In the genomic region with DNA sequence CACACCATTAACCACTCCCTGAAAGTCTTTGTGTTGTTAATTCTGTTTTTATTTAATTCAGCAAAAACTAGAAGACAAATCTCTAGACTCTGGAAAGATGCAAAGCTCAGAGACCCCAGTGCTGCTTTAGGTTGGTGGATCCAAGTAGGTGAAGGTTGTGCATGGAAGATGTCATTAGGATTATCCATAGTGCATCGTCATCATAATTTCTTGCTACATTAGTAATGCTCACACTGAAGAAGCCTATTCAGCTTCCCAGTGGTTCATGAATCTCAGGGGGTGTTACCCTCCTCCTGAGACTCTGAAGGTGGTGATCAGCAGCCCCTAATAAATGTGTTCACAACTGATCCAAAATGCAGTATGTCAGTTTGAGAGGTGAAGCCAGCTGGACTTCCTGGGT, we compare ENCODE assay signal across 32 cellular contexts.
"Had no signal": no experiment of that assay in that cellular context is flagged by ENCODE, and none has a peak within 500 bp of the region (broad histone marks: within the 10 kb centered on the region; RNA-seq: fewer than 3 reads in every experiment).

No MANE protein-coding gene starts in this region.

- H3K27me3 ChIP-seq: ascending aorta, breast epithelium, cardiac muscle cell, colonic mucosa had no signal

- H3K36me3 ChIP-seq: ascending aorta, breast epithelium, cardiac muscle cell, colonic mucosa, esophagus squamous epithelium had no signal

- H3K4me3 ChIP-seq: ascending aorta, breast epithelium, cardiac muscle cell, colonic mucosa, esophagus squamous epithelium had no signal

- H3K36me3 Mint-ChIP-seq: activated naive CD4-positive, alpha-beta T cell treated with anti-CD3 and anti-CD28 coated beads, Interleukin-2, amount 10 ng/mL, durations not matched to agents 7 days and 5 days; activated naive CD4-positive, alpha-beta T cell treated with anti-CD3 and anti-CD28 coated beads, Interleukin-2, amount 50 U/mL, for 72 hours; activated naive CD8-positive, alpha-beta T cell treated with anti-CD3 and anti-CD28 coated beads, Interleukin-2, amount 10 ng/mL, durations not matched to agents 7 days and 5 days; brain; WTC11 had no signal

- DNase-seq: activated CD4-positive, alpha-beta memory T cell treated with anti-CD3 and anti-CD28 coated beads, Interleukin-2, amount 10 ng/mL, durations not matched to agents 7 days and 5 days; activated CD4-positive, alpha-beta T cell treated with anti-CD3 and anti-CD28 coated beads for 1 hour; activated CD4-positive, alpha-beta T cell treated with anti-CD3 and anti-CD28 coated beads for 4 hours; activated CD4-positive, alpha-beta T cell treated with anti-CD3 and anti-CD28 coated beads, Interleukin-2, amount 10 ng/mL, durations not matched to agents 7 days and 5 days; activated CD4-positive, alpha-beta T cell treated with anti-CD3 and anti-CD28 coated beads, Interleukin-2, amount 50 U/mL, for 4 hours; activated CD8-positive, alpha-beta memory T cell treated with anti-CD3 and anti-CD28 coated beads, Interleukin-2, amount 50 U/mL, for 48 hours; activated gamma-delta T cell; activated naive CD4-positive, alpha-beta T cell; activated naive CD4-positive, alpha-beta T cell treated with anti-CD3 and anti-CD28 coated beads, Interleukin-2, amount 10 ng/mL, durations not matched to agents 7 days and 5 days; activated naive CD8-positive, alpha-beta T cell treated with anti-CD3 and anti-CD28 coated beads, Interleukin-2, amount 10 ng/mL, durations not matched to agents 7 days and 5 days; activated T-cell treated with anti-CD3 and anti-CD28 coated beads for 4 hours; activated T-cell treated with anti-CD3 and anti-CD28 coated beads, Interleukin-2, amount 50 U/mL, for 24 hours; activated T-cell treated with anti-CD3 and anti-CD28 coated beads, Interleukin-2, amount 50 U/mL, for 72 hours; central memory CD4-positive, alpha-beta T cell; cerebellar nuclear complex; colonic mucosa; effector CD8-positive, alpha-beta T cell; esophagus squamous epithelium; head of caudate nucleus; T-helper 2 cell had no signal

- ATAC-seq: activated naive CD4-positive, alpha-beta T cell treated with anti-CD3 and anti-CD28 coated beads, Interleukin-2, amount 50 U/mL, for 72 hours; activated T-cell treated with anti-CD3 and anti-CD28 coated beads, Interleukin-2, amount 50 U/mL, for 72 hours; WTC11 had no signal

- H3K4me1 ChIP-seq: breast epithelium, colonic mucosa had no signal

- H3K4me1 Mint-ChIP-seq: activated CD4-positive, alpha-beta memory T cell treated with anti-CD3 and anti-CD28 coated beads, Interleukin-2, amount 10 ng/mL, durations not matched to agents 7 days and 5 days; activated CD4-positive, alpha-beta T cell treated with anti-CD3 and anti-CD28 coated beads, Interleukin-2, amount 10 ng/mL, durations not matched to agents 7 days and 5 days; activated naive CD4-positive, alpha-beta T cell treated with anti-CD3 and anti-CD28 coated beads, Interleukin-2, amount 10 ng/mL, durations not matched to agents 7 days and 5 days; activated naive CD8-positive, alpha-beta T cell treated with anti-CD3 and anti-CD28 coated beads, Interleukin-2, amount 10 ng/mL, durations not matched to agents 7 days and 5 days had no signal

- FAIRE-seq: endometrium, endothelial cell of umbilical vein, frontal cortex, TTC549 had no signal

- H3K9me3 Mint-ChIP-seq: activated CD4-positive, alpha-beta memory T cell treated with anti-CD3 and anti-CD28 coated beads, Interleukin-2, amount 10 ng/mL, durations not matched to agents 7 days and 5 days; activated CD4-positive, alpha-beta T cell treated with anti-CD3 and anti-CD28 coated beads, Interleukin-2, amount 10 ng/mL, durations not matched to agents 7 days and 5 days; activated naive CD4-positive, alpha-beta T cell treated with anti-CD3 and anti-CD28 coated beads, Interleukin-2, amount 10 ng/mL, durations not matched to agents 7 days and 5 days; activated naive CD4-positive, alpha-beta T cell treated with anti-CD3 and anti-CD28 coated beads, Interleukin-2, amount 50 U/mL, for 72 hours; activated naive CD8-positive, alpha-beta T cell treated with anti-CD3 and anti-CD28 coated beads, Interleukin-2, amount 10 ng/mL, durations not matched to agents 7 days and 5 days; activated T-cell treated with anti-CD3 and anti-CD28 coated beads, Interleukin-2, amount 50 U/mL, for 24 hours; activated T-cell treated with anti-CD3 and anti-CD28 coated beads, Interleukin-2, amount 50 U/mL, for 72 hours; WTC11 had no signal

- H3K27ac ChIP-seq: ascending aorta, breast epithelium, cardiac muscle cell, colonic mucosa, epithelial cell of prostate, esophagus squamous epithelium, VCaP had no signal

- H3K9me3 ChIP-seq: ascending aorta, breast epithelium, colonic mucosa, esophagus squamous epithelium had no signal

- H3K27ac Mint-ChIP-seq: activated CD4-positive, alpha-beta memory T cell treated with anti-CD3 and anti-CD28 coated beads, Interleukin-2, amount 10 ng/mL, durations not matched to agents 7 days and 5 days; activated CD4-positive, alpha-beta T cell treated with anti-CD3 and anti-CD28 coated beads, Interleukin-2, amount 10 ng/mL, durations not matched to agents 7 days and 5 days; activated naive CD4-positive, alpha-beta T cell treated with anti-CD3 and anti-CD28 coated beads, Interleukin-2, amount 10 ng/mL, durations not matched to agents 7 days and 5 days; activated naive CD4-positive, alpha-beta T cell treated with anti-CD3 and anti-CD28 coated beads, Interleukin-2, amount 50 U/mL, for 72 hours; activated naive CD8-positive, alpha-beta T cell treated with anti-CD3 and anti-CD28 coated beads, Interleukin-2, amount 10 ng/mL, durations not matched to agents 7 days and 5 days; activated T-cell treated with anti-CD3 and anti-CD28 coated beads, Interleukin-2, amount 50 U/mL, for 24 hours; WTC11 had no signal

- H3K4me3 Mint-ChIP-seq: activated CD4-positive, alpha-beta memory T cell treated with anti-CD3 and anti-CD28 coated beads, Interleukin-2, amount 10 ng/mL, durations not matched to agents 7 days and 5 days; activated CD4-positive, alpha-beta T cell treated with anti-CD3 and anti-CD28 coated beads, Interleukin-2, amount 10 ng/mL, durations not matched to agents 7 days and 5 days; activated naive CD4-positive, alpha-beta T cell treated with anti-CD3 and anti-CD28 coated beads, Interleukin-2, amount 10 ng/mL, durations not matched to agents 7 days and 5 days; activated naive CD8-positive, alpha-beta T cell treated with anti-CD3 and anti-CD28 coated beads, Interleukin-2, amount 10 ng/mL, durations not matched to agents 7 days and 5 days; activated T-cell treated with anti-CD3 and anti-CD28 coated beads, Interleukin-2, amount 50 U/mL, for 24 hours; activated T-cell treated with anti-CD3 and anti-CD28 coated beads, Interleukin-2, amount 50 U/mL, for 72 hours; brain; WTC11 had no signal
